In genomic region chr7:36283171-36283570, GRCh38 we compare ENCODE assay signal across 12 cellular contexts.
DNase-seq lines count a peak whose midpoint lies in the region; ATAC-seq and TF ChIP-seq lines count a peak whose summit lies in the region.
"Had no signal": no experiment of that assay in that cellular context is flagged by ENCODE, and none has a peak within 500 bp of the region (broad histone marks: within the 10 kb centered on the region; RNA-seq: fewer than 3 reads in every experiment).

No MANE protein-coding gene starts in this region.

- no CpG with 5 or more reads among the region's 9 CpGs for WGBS in mesendoderm (ENCODE audit: extremely low coverage, insufficient coverage, low lambda C conversion rate)

- H3K27me3 Mint-ChIP-seq in activated T-cell treated with anti-CD3 and anti-CD28 coated beads, Interleukin-2, amount 50 U/mL, for 72 hours (ENCODE audit: low read depth), result no peaks in the 10 kb centered on the region
- peaks cover 2% of the 10 kb centered on the region for H3K27me3 Mint-ChIP-seq in activated T-cell treated with anti-CD3 and anti-CD28 coated beads, Interleukin-2, amount 50 U/mL, for 4 hours (ENCODE audit: low read depth)

- H3K23ac ChIP-seq in mesendoderm (ENCODE audit: low read length), result no peak overlapping the region

- no peak for TF ChIP-seq CTCF in WERI-Rb-1 (IDR thresholded peaks at IDR 0.05; ENCODE audit: low read depth, low read length)

- H3K9ac ChIP-seq in mesendoderm (ENCODE audit: low read length), result peak overlapping the region; percentile 10

- peaks cover 67% of the 10 kb centered on the region for H3K4me1 Mint-ChIP-seq in activated T-cell treated with anti-CD3 and anti-CD28 coated beads, Interleukin-2, amount 50 U/mL, for 72 hours (ENCODE audit: low read depth)
- peaks cover 67% of the 10 kb centered on the region for H3K4me1 Mint-ChIP-seq in activated T-cell treated with anti-CD3 and anti-CD28 coated beads, Interleukin-2, amount 50 U/mL, for 4 hours (ENCODE audit: low read depth)

- H2AK5ac ChIP-seq in mesendoderm (ENCODE audit: low read length), result peak overlapping the region; percentile 29

- H2BK15ac ChIP-seq in mesendoderm (replicated peaks; ENCODE audit: low read depth), result no peak overlapping the region

- H3K4me2 ChIP-seq in mesendoderm (ENCODE audit: low read length), result no peak overlapping the region

- H3K4ac ChIP-seq in mesendoderm (ENCODE audit: low read depth, low read length), result no peak overlapping the region

- no peak overlapping the region for H4K8ac ChIP-seq in mesendoderm (ENCODE audit: low read depth, low read length)

- H3K36me3 ChIP-seq in WERI-Rb-1 (no peaks in the 10 kb centered on the region), mesendoderm (ENCODE audit: control insufficient read depth, insufficient read depth, low read length) (no peaks in the 10 kb centered on the region)
- H3K36me3 ChIP-seq: pancreas had no signal

- peaks cover 14% of the 10 kb centered on the region for H3K4me1 ChIP-seq in mesendoderm (ENCODE audit: control insufficient read depth, low read depth, low read length)

- no peak overlapping the region for H3K27ac Mint-ChIP-seq in activated T-cell treated with anti-CD3 and anti-CD28 coated beads, Interleukin-2, amount 50 U/mL, for 72 hours
- H3K27ac Mint-ChIP-seq: T-helper 1 cell treated with Interleukin-12 subunit alpha and Interleukin-12 subunit beta and Interleukin-4 antibody, amounts not matched to agents 30 μg/mL and 1 μg/mL, for 36 hours had no signal

- H3K79me2 ChIP-seq in mesendoderm (ENCODE audit: control insufficient read depth, insufficient read depth, low read length), result no peaks in the 10 kb centered on the region

- no peak overlapping the region for H3K4me3 ChIP-seq in WERI-Rb-1 (ENCODE audit: low read depth, low read length)
- H3K4me3 ChIP-seq in mesendoderm (ENCODE audit: low read length), result no peak overlapping the region
- H3K4me3 ChIP-seq: esophagus squamous epithelium, pancreas had no signal

- H3K27ac ChIP-seq in WERI-Rb-1 (no peak overlapping the region; the same call in 1 of the 2 replicates), mesendoderm (ENCODE audit: low read depth, low read length) (no peak overlapping the region), temporal lobe (ENCODE audit: low read depth, low read length) (peak overlapping the region; percentile 95)

- no peaks in the 10 kb centered on the region for H3K27me3 ChIP-seq in WERI-Rb-1 (ENCODE audit: insufficient read depth, low read depth, severe bottlenecking)
- no peaks in the 10 kb centered on the region for H3K27me3 ChIP-seq in mesendoderm (ENCODE audit: insufficient read depth, low read length, poor library complexity)
- H3K27me3 ChIP-seq: pancreas had no signal

- peak overlapping the region; percentile 7 for H3K18ac ChIP-seq in mesendoderm (ENCODE audit: low read length)

- H3K79me1 ChIP-seq in mesendoderm (ENCODE audit: low read length), result no peaks in the 10 kb centered on the region

- no peak overlapping the region for H3K56ac ChIP-seq in mesendoderm (ENCODE audit: low read length)

- peak; percentile 37 to 38 for DNase-seq in activated T-cell treated with anti-CD3 and anti-CD28 coated beads, Interleukin-2, amount 50 U/mL, for 72 hours
- no peak for DNase-seq in activated T-cell treated with anti-CD3 and anti-CD28 coated beads, Interleukin-2, amount 50 U/mL, for 4 hours
- peak; percentile 33 for DNase-seq in WERI-Rb-1
- no peak for DNase-seq in mesendoderm
- DNase-seq in NCI-H510A (lab: John Stamatoyannopoulos, UW), result no peak
- no peak for DNase-seq in nucleus accumbens (lab: John Stamatoyannopoulos, UW)
- DNase-seq: DMS79 had no signal

- H4K5ac ChIP-seq in mesendoderm (ENCODE audit: low read length), result no peak overlapping the region

- H3K36me3 Mint-ChIP-seq in activated T-cell treated with anti-CD3 and anti-CD28 coated beads, Interleukin-2, amount 50 U/mL, for 72 hours (ENCODE audit: insufficient read depth in 2 of 2), result peaks cover 0 to 2% of the 10 kb centered on the region in 2 donors
- H3K36me3 Mint-ChIP-seq in activated T-cell treated with anti-CD3 and anti-CD28 coated beads, Interleukin-2, amount 50 U/mL, for 4 hours (ENCODE audit: insufficient read depth), result no peaks in the 10 kb centered on the region

- H3K9me3 ChIP-seq in WERI-Rb-1 (ENCODE audit: severe bottlenecking), result no peaks in the 10 kb centered on the region
- H3K9me3 ChIP-seq: esophagus squamous epithelium, pancreas had no signal

- ATAC-seq in activated T-cell treated with anti-CD3 and anti-CD28 coated beads, Interleukin-2, amount 50 U/mL, for 72 hours (replicated peaks in 1 of 2), result peak; percentile 13 to 23
- ATAC-seq in activated T-cell treated with anti-CD3 and anti-CD28 coated beads, Interleukin-2, amount 50 U/mL, for 4 hours, result no peak
- ATAC-seq in GM21447 (IDR thresholded peaks at IDR 0.05; ENCODE audit: unreplicated experiment), result no peak

- no peak overlapping the region for H2BK120ac ChIP-seq in mesendoderm (ENCODE audit: low read depth, low read length)

- H3K4me3 Mint-ChIP-seq in activated T-cell treated with anti-CD3 and anti-CD28 coated beads, Interleukin-2, amount 50 U/mL, for 72 hours, result peak overlapping the region; percentile 7 to 48
- no peak overlapping the region for H3K4me3 Mint-ChIP-seq in activated T-cell treated with anti-CD3 and anti-CD28 coated beads, Interleukin-2, amount 50 U/mL, for 4 hours
- H3K4me3 Mint-ChIP-seq: T-helper 1 cell treated with Interleukin-12 subunit alpha and Interleukin-12 subunit beta and Interleukin-4 antibody, amounts not matched to agents 30 μg/mL and 1 μg/mL, for 36 hours had no signal

- no peak overlapping the region for H2BK5ac ChIP-seq in mesendoderm (ENCODE audit: low read length)

- H3K9me3 Mint-ChIP-seq in activated T-cell treated with anti-CD3 and anti-CD28 coated beads, Interleukin-2, amount 50 U/mL, for 72 hours, result no peaks in the 10 kb centered on the region
- H3K9me3 Mint-ChIP-seq in activated T-cell treated with anti-CD3 and anti-CD28 coated beads, Interleukin-2, amount 50 U/mL, for 4 hours, result no peaks in the 10 kb centered on the region
- H3K9me3 Mint-ChIP-seq: T-helper 1 cell treated with Interleukin-12 subunit alpha and Interleukin-12 subunit beta and Interleukin-4 antibody, amounts not matched to agents 30 μg/mL and 1 μg/mL, for 36 hours had no signal

Comparison
In these comparisons a context has a peak if more than half of its experiments do, and no peak if none do; other contexts are left out.
1. ATAC-seq: peak in activated T-cell treated with anti-CD3 and anti-CD28 coated beads, Interleukin-2, amount 50 U/mL, for 72 hours (2 of 2); none in activated T-cell treated with anti-CD3 and anti-CD28 coated beads, Interleukin-2, amount 50 U/mL, for 4 hours (0 of 2) and GM21447 (single experiment).
2. DNase-seq: peak in activated T-cell treated with anti-CD3 and anti-CD28 coated beads, Interleukin-2, amount 50 U/mL, for 72 hours (2 of 2) and WERI-Rb-1 (single experiment); none in activated T-cell treated with anti-CD3 and anti-CD28 coated beads, Interleukin-2, amount 50 U/mL, for 4 hours (single experiment), mesendoderm (single experiment), NCI-H510A (single experiment) and nucleus accumbens (0 of 56).